Comparison of ENCODE assay signal across 7 cellular contexts in genomic region chr9:74773886-74774479, GRCh38.
A peak's percentile ranks its signal among the peaks of the same experiment; 100 is the strongest.
DNase-seq lines count a peak whose midpoint lies in the region; ATAC-seq and TF ChIP-seq lines count a peak whose summit lies in the region.

No MANE protein-coding gene starts in this region.

- H3K4me3 ChIP-seq in GM12875 (ENCODE audit: low read depth, low read length): no peak overlapping the region
- no peak overlapping the region for H3K4me3 ChIP-seq in choroid plexus epithelial cell (ENCODE audit: low read depth, low read length)

- peak; percentile 68 for TF ChIP-seq CTCF in GM12875 (IDR thresholded peaks at IDR 0.05; ENCODE audit: borderline replicate concordance, insufficient read depth, low read depth, low read length)
- peak; percentile 94 for TF ChIP-seq CTCF in choroid plexus epithelial cell (conservative IDR thresholded peaks at IDR 0.05; ENCODE audit: low read depth, low read length)

- DNase-seq in NCI-H2196 treated with DMSO at 0.1 percent for 48 hours (lab: John Stamatoyannopoulos, UW; ENCODE audit: unreplicated experiment): peak; percentile 56
- DNase-seq in activated CD4-positive, alpha-beta T cell treated with anti-CD3 and anti-CD28 coated beads for 4 hours: peak; percentile 52 to 68
- peak; percentile 89 for DNase-seq in choroid plexus epithelial cell (ENCODE audit: low read depth)
- DNase-seq in left kidney (ENCODE audit: low read depth, low spot score): peak; percentile 86
- DNase-seq in stimulated activated CD4-positive, alpha-beta T cell treated with anti-CD3 and anti-CD28 coated beads, Interleukin-4, amount 100 ng/mL, for 4 hours: peak; percentile 60 to 64

- ATAC-seq in HG03025 (IDR thresholded peaks at IDR 0.05; ENCODE audit: low FRiP score, unreplicated experiment): peak; percentile 42
